ENCODE assay signal across 6 cellular contexts in the genomic region with DNA sequence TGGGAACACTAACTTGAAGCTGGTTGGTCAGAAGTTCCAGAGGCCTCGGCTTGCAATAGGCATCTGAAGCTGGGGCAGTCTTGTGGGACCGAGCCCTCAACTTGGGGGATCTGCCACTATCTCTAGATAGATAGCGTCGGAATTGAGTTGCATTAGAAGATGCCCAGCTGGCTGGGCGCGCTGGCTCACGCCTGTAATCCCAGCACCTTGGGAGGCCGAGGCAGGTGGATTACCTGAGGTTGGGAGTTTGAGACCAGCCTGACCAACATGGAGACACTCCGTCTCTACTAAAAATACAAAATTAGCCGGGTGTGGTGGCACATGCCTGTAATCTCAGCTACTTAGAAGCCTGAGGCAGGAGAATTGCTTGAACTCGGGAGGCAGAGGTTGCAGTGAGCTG. TPM values are rescaled to one million over a fixed set of nuclear protein-coding genes. Genes with fewer than 3 reads are reported as not detected.
DNase-seq lines count a peak whose midpoint lies in the region; ATAC-seq, FAIRE-seq and TF ChIP-seq lines count a peak whose summit lies in the region.
"Not testable (repeated sequence)": the region's sequence is repeated elsewhere in the genome, so short reads cannot be mapped to it uniquely, and the experiment has no call there.
"Had no signal": no experiment of that assay in that cellular context is flagged by ENCODE, and none has a peak within 500 bp of the region (broad histone marks: within the 10 kb centered on the region; RNA-seq: fewer than 3 reads in every experiment).

No MANE protein-coding gene starts in this region.

- not testable (repeated sequence) for FAIRE-seq in kidney (lab: Jason Lieb, UNC)

- TF ChIP-seq CTCF in kidney (IDR thresholded peaks at IDR 0.05; ENCODE audit: borderline replicate concordance, extremely low read depth, insufficient read depth); upper lobe of right lung (IDR thresholded peaks at IDR 0.05): not testable (repeated sequence)

- H3K9ac ChIP-seq in kidney (ENCODE audit: low read length in 2 of 2) = not testable (repeated sequence)

- not testable (repeated sequence) for ATAC-seq in upper lobe of right lung

- not testable (repeated sequence) for H3K4me3 ChIP-seq in kidney (ENCODE audit: low read length in 2 of 2); upper lobe of right lung

- H3K4me1 ChIP-seq in kidney (ENCODE audit: control insufficient read depth in 1 of 2, insufficient read depth in 1 of 2, low read depth in 1 of 2, low read length in 2 of 2); upper lobe of right lung: not testable (repeated sequence)

- not testable (repeated sequence) for H3K27me3 ChIP-seq in upper lobe of right lung

- intact Hi-C loops in kidney (cut with DNase I); posterior vena cava (cut with DNase I); upper lobe of right lung (cut with DNase I): not testable (repeated sequence)

- not testable (repeated sequence) for H3K9me3 ChIP-seq in kidney (ENCODE audit: control insufficient read depth in 1 of 2, low read length in 2 of 2); upper lobe of right lung

- not testable (repeated sequence) for H3K27ac ChIP-seq in kidney (ENCODE audit: low read depth in 2 of 2, low read length in 2 of 2); upper lobe of right lung

- H3K36me3 ChIP-seq in kidney (ENCODE audit: control insufficient read depth in 1 of 2, insufficient read depth in 2 of 2, low read length in 2 of 2); upper lobe of right lung: not testable (repeated sequence)

- DNase-seq in activated effector memory CD4-positive, alpha-beta T cell treated with anti-CD3 and anti-CD28 coated beads, Interleukin-2, amount 50 U/mL, for 16 hours = peak; percentile 46
- DNase-seq in kidney (peak; percentile 12), mesenteric fat pad (ENCODE audit: low spot score) (peak; percentile 45), posterior vena cava (ENCODE audit: low spot score) (peak; percentile 7), upper lobe of right lung (peak; percentile 41)

RNA-seq across cellular contexts. Expression of a gene that starts 4.0 kb away (rescaled TPM):
- total RNA-seq in kidney (21.0 TPM), mesenteric fat pad (6.4 TPM), posterior vena cava (1 to 10 TPM; 4.3 to 6.8 TPM), upper lobe of right lung (4.3 TPM)
- polyA plus RNA-seq in kidney (ENCODE audit: insufficient read depth, low read depth, low replicate concordance) = 6.3 TPM
- polyA plus RNA-seq: CD8-positive, alpha-beta memory T cell had no signal
